ENCODE assay signal across 31 cellular contexts in the genomic region with DNA sequence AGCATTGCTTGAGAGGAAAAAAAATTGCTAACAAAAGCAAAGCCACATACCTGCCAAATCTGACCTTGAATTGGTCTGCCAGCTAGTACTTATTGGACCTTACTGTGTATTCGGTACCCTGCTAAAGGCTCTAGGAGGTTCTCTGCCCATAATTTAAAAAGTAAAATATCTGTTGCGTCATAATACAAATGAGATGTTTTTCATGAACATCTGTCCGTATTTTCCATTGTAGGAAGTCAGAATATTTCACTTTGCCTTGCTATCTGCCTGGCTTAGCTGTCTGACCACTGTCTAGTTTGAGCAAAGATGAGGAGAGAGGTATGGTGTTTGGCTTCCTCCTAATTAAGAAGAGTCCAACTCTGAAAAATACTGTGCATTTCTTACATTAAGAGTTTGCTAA. TPM values are rescaled to one million over a fixed set of nuclear protein-coding genes. Genes with fewer than 3 reads are reported as not detected.
"Had no signal": no experiment of that assay in that cellular context is flagged by ENCODE, and none has a peak within 500 bp of the region (broad histone marks: within the 10 kb centered on the region; RNA-seq: fewer than 3 reads in every experiment).

No MANE protein-coding gene starts in this region.

- H3K9me3 ChIP-seq: gastrocnemius medialis, left lung, prostate gland, right atrium auricular region, sigmoid colon, testis, tibial artery had no signal

- DNase-seq: dorsolateral prefrontal cortex; effector CD4-positive, alpha-beta T cell; foreskin fibroblast; gastrocnemius medialis; head of caudate nucleus; kidney; left lung; mesenchymal stem cell; midbrain; naive thymus-derived CD4-positive, alpha-beta T cell; nucleus accumbens; sigmoid colon; stimulated activated CD4-positive, alpha-beta T cell treated with anti-CD3 and anti-CD28 coated beads, Interleukin-4, amount 100 ng/mL, for 4 hours; stimulated activated naive CD8-positive, alpha-beta T cell treated with anti-CD3 and anti-CD28 coated beads, Interleukin-15, Interleukin-2, amounts not matched to agents 100 U/mL and 50 U/mL, for 24 hours; substantia nigra; testis; tibial artery had no signal

- H3K4me2 ChIP-seq: hepatocyte had no signal

- H2AFZ ChIP-seq: hepatocyte had no signal

- H3K9me3 Mint-ChIP-seq: naive thymus-derived CD4-positive, alpha-beta T cell; nephron; stimulated activated memory B cell treated with anti-CD40 and anti-IgM and Interleukin-4, amounts not matched to agents 10 μg/mL and 1 μg/mL and 100 μg/mL, for 72 hours; type B pancreatic cell had no signal

- H3K27ac Mint-ChIP-seq: nephron; stimulated activated memory B cell treated with anti-CD40 and anti-IgM and Interleukin-4, amounts not matched to agents 10 μg/mL and 1 μg/mL and 100 μg/mL, for 72 hours; type B pancreatic cell had no signal

- H3K27ac ChIP-seq: epithelial cell of prostate, gastrocnemius medialis, hepatocyte, left lung, prostate gland, right atrium auricular region, sigmoid colon, testis, tibial artery had no signal

- H3K4me3 ChIP-seq: dorsolateral prefrontal cortex, gastrocnemius medialis, hepatocyte, left lung, prostate gland, right atrium auricular region, sigmoid colon, testis, tibial artery had no signal

- ATAC-seq: esophagus mucosa; gastrocnemius medialis; left lung; naive thymus-derived CD4-positive, alpha-beta T cell; stimulated activated memory B cell treated with anti-CD40 and anti-IgM and Interleukin-4, amounts not matched to agents 10 μg/mL and 1 μg/mL and 100 μg/mL, for 72 hours; stimulated activated naive CD8-positive, alpha-beta T cell treated with anti-CD3 and anti-CD28 coated beads, Interleukin-15, Interleukin-2, amounts not matched to agents 100 U/mL and 50 U/mL, for 24 hours had no signal

- H3K4me1 ChIP-seq: gastrocnemius medialis, left lung, prostate gland, right atrium auricular region, sigmoid colon, testis, tibial artery had no signal

- H3K4me3 Mint-ChIP-seq: naive thymus-derived CD4-positive, alpha-beta T cell; nephron; stimulated activated memory B cell treated with anti-CD40 and anti-IgM and Interleukin-4, amounts not matched to agents 10 μg/mL and 1 μg/mL and 100 μg/mL, for 72 hours; type B pancreatic cell had no signal

- H3K27me3 ChIP-seq: dorsolateral prefrontal cortex, gastrocnemius medialis, hepatocyte, left lung, right atrium auricular region, sigmoid colon, testis, tibial artery had no signal

- H3K27me3 Mint-ChIP-seq: naive thymus-derived CD4-positive, alpha-beta T cell; stimulated activated memory B cell treated with anti-CD40 and anti-IgM and Interleukin-4, amounts not matched to agents 10 μg/mL and 1 μg/mL and 100 μg/mL, for 72 hours; type B pancreatic cell had no signal

- H3K4me1 Mint-ChIP-seq: nephron; stimulated activated memory B cell treated with anti-CD40 and anti-IgM and Interleukin-4, amounts not matched to agents 10 μg/mL and 1 μg/mL and 100 μg/mL, for 72 hours had no signal

- FAIRE-seq: colon, kidney had no signal

RNA-seq across cellular contexts. Expression of a gene that starts 10.8 kb away (rescaled TPM):
- total RNA-seq: glomerular endothelial cell, lower leg skin, mucosa of gallbladder, osteocyte, right atrium auricular region had no signal
- polyA plus RNA-seq: hepatocyte, urinary bladder had no signal
